8 cellular contexts compared by ENCODE assay signal in the genomic region with DNA sequence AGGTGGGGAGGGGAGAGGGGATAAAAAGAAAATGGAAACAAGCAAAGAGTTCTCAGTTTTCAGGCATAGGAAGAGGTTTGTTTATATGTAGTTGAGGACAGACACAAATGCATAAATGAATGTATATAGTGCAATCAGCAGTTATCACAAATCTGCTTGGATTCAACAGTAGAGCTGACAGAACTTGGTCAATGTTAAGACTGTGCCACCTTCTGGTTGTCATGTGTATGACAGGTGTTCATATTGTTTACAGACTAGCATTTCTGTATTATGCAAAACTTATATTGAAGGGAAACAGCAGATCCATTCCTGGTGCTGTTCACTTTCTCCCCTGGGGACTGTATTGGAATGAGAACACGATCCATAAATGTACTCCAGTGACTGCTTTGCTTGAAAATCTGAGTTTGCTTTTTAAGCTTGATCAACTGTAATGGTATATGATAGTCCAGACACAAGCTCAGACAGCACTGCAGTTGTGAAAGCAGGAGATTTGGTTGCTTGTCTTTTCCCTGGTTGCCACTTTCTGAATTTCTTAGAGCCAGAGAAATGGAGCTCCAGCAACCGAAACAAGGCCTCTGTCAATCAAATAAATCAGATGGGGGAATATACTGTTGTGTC.
DNase-seq lines count a peak whose midpoint lies in the region; ATAC-seq and TF ChIP-seq lines count a peak whose summit lies in the region.

No MANE protein-coding gene starts in this region.

- H3K4me1 ChIP-seq in adrenal gland (replicated peaks in 1 of 2) = no peaks in the 10 kb centered on the region

- H3K27ac ChIP-seq in adrenal gland = no peak overlapping the region

- intact Hi-C loops in adrenal gland (cut with DNase I) = loop anchor here in 1 of 2 donors (10.0 kb wide), 1 partner anchor 834 kb away; no protein-coding TSS in a partner anchor

- no peaks in the 10 kb centered on the region for H3K9me3 ChIP-seq in adrenal gland (replicated peaks in 1 of 3)

- H3K36me3 ChIP-seq in adrenal gland (replicated peaks in 1 of 2) = no peaks in the 10 kb centered on the region

- no peak for TF ChIP-seq POLR2A in adrenal gland (IDR thresholded peaks at IDR 0.05)

- TF ChIP-seq CTCF in adrenal gland (IDR thresholded peaks at IDR 0.05) = peak; percentile 44 to 79 (median 70)

- 12 to 18% (median 14%) methylated on average over 2 of the region's 2 CpGs for WGBS in adrenal gland, 4 donors

- peak; percentile 12 for DNase-seq in activated T-cell treated with anti-CD3 and anti-CD28 coated beads for 1 hour (ENCODE audit: low read depth)
- no peak for DNase-seq in activated T-cell treated with anti-CD3 and anti-CD28 coated beads, Interleukin-2, amount 50 U/mL, for 48 hours
- peak; percentile 85 for DNase-seq in NCI-H748 (lab: John Stamatoyannopoulos, UW; ENCODE audit: unreplicated experiment)
- DNase-seq in adrenal gland = peak; percentile 16 to 70 (median 54)
- DNase-seq in iPS DF 4.7 (ENCODE audit: extremely low read depth, low spot score) = peak; percentile 46
- peak in 2 of 3 donors; percentile 3 to 51 for DNase-seq in stimulated activated CD4-positive, alpha-beta T cell treated with anti-CD3 and anti-CD28 coated beads, Interleukin-12 subunit alpha, Interleukin-12 subunit beta, amount 100 ng/mL, for 48 hours (ENCODE audit: low read depth in 2 of 3, low spot score in 1 of 3)

- ATAC-seq in GM21360 (IDR thresholded peaks at IDR 0.05; ENCODE audit: unreplicated experiment) (peak; percentile 86), HG03460 (IDR thresholded peaks at IDR 0.05; ENCODE audit: unreplicated experiment) (peak; percentile 95)

- no peak overlapping the region for H3K4me3 ChIP-seq in adrenal gland

- peaks cover 6% of the 10 kb centered on the region for H3K27me3 ChIP-seq in adrenal gland

Comparison
In these comparisons a context has a peak if more than half of its experiments do, and no peak if none do; other contexts are left out.
1. DNase-seq: peak in activated T-cell treated with anti-CD3 and anti-CD28 coated beads for 1 hour (single experiment), NCI-H748 (single experiment), adrenal gland (7 of 7), iPS DF 4.7 (single experiment) and stimulated activated CD4-positive, alpha-beta T cell treated with anti-CD3 and anti-CD28 coated beads, Interleukin-12 subunit alpha, Interleukin-12 subunit beta, amount 100 ng/mL, for 48 hours (2 of 3); none in activated T-cell treated with anti-CD3 and anti-CD28 coated beads, Interleukin-2, amount 50 U/mL, for 48 hours (0 of 2).